Comparison of ENCODE assay signal across 9 cellular contexts in the genomic region with DNA sequence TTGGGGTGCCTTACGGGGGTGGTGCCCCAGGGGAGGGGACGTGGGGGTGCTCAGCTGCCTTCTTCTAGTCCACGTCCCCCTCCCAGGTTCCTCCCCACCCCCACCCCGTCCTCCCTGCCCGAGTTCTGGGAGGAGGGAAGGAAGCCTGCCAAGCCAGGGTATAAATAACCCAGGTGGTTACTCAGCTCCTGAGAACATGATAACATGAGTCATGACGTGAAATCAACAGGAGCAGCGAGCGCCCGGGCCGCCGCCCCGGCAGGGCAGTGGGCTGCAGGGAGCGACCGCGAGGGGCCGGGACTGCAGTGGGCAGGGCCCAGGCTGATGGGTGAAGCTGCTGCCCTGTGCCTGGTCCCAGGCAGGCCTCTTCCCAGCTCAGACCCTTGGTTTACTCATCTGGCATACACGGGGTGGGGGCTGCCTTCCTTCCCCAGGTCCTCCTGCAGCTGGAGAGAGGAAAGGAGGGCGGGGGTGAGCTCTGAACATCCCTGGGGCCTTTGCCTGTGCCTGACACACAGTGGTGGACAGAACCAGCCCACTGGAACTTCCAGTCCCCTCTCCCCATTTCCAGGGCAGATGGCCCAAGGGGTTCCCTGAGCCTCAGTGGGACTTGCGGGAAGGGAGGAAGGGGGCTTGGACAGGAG. TPM values are rescaled to one million over a fixed set of nuclear protein-coding genes. Genes with fewer than 3 reads are reported as not detected.
DNase-seq lines count a peak whose midpoint lies in the region; ATAC-seq lines count a peak whose summit lies in the region.
"Had no signal": no experiment of that assay in that cellular context is flagged by ENCODE, and none has a peak within 500 bp of the region (broad histone marks: within the 10 kb centered on the region; RNA-seq: fewer than 3 reads in every experiment).

No MANE protein-coding gene starts in this region.

- peak; percentile 60 for ATAC-seq in activated CD8-positive, alpha-beta T cell treated with anti-CD3 and anti-CD28 coated beads, Interleukin-2, amount 10 ng/mL, durations not matched to agents 7 days and 5 days
- ATAC-seq in GM21786 (IDR thresholded peaks at IDR 0.05; ENCODE audit: unreplicated experiment) (no peak), HG03460 (IDR thresholded peaks at IDR 0.05; ENCODE audit: unreplicated experiment) (no peak)

- no peak overlapping the region for H3K27ac Mint-ChIP-seq in activated CD8-positive, alpha-beta T cell treated with anti-CD3 and anti-CD28 coated beads, Interleukin-2, amount 10 ng/mL, durations not matched to agents 7 days and 5 days
- H3K27ac Mint-ChIP-seq: memory B cell had no signal

- H3K36me3 Mint-ChIP-seq in activated CD8-positive, alpha-beta T cell treated with anti-CD3 and anti-CD28 coated beads, Interleukin-2, amount 10 ng/mL, durations not matched to agents 7 days and 5 days (ENCODE audit: low read depth) = no peaks in the 10 kb centered on the region
- H3K36me3 Mint-ChIP-seq: memory B cell had no signal

- H3K27me3 Mint-ChIP-seq in activated CD8-positive, alpha-beta T cell treated with anti-CD3 and anti-CD28 coated beads, Interleukin-2, amount 10 ng/mL, durations not matched to agents 7 days and 5 days (ENCODE audit: low read depth) = peaks cover 23% of the 10 kb centered on the region

- H3K4me1 Mint-ChIP-seq in activated CD8-positive, alpha-beta T cell treated with anti-CD3 and anti-CD28 coated beads, Interleukin-2, amount 10 ng/mL, durations not matched to agents 7 days and 5 days (ENCODE audit: low read depth) = peaks cover 33% of the 10 kb centered on the region

- H3K4me3 Mint-ChIP-seq in activated CD8-positive, alpha-beta T cell treated with anti-CD3 and anti-CD28 coated beads, Interleukin-2, amount 10 ng/mL, durations not matched to agents 7 days and 5 days = no peak overlapping the region
- H3K4me3 Mint-ChIP-seq: memory B cell had no signal

- CTCF ChIA-PET in activated CD8-positive, alpha-beta T cell treated with anti-CD3 and anti-CD28 coated beads, Interleukin-2, amount 10 ng/mL, durations not matched to agents 7 days and 5 days (lab: Charles Lee) = interaction anchor here (1.3 to 1.8 kb wide), 3 partner anchors 18 to 83 kb away, joined by 5 to 9 read pairs (median 5); no protein-coding TSS in a partner anchor

- POLR2A ChIA-PET in activated CD8-positive, alpha-beta T cell treated with anti-CD3 and anti-CD28 coated beads, Interleukin-2, amount 10 ng/mL, durations not matched to agents 7 days and 5 days (lab: Charles Lee) = interaction anchor here (1.0 kb wide), 2 partner anchors 13 to 66 kb away, joined by 5 to 6 read pairs; a partner anchor contains a TSS

- no peaks in the 10 kb centered on the region for H3K9me3 Mint-ChIP-seq in activated CD8-positive, alpha-beta T cell treated with anti-CD3 and anti-CD28 coated beads, Interleukin-2, amount 10 ng/mL, durations not matched to agents 7 days and 5 days (ENCODE audit: insufficient read depth)
- H3K9me3 Mint-ChIP-seq: memory B cell had no signal

- DNase-seq in COLO829 (ENCODE audit: low spot score) = peak; percentile 66
- peak; percentile 58 for DNase-seq in HT-29 (ENCODE audit: low spot score)
- DNase-seq in activated CD8-positive, alpha-beta T cell treated with anti-CD3 and anti-CD28 coated beads, Interleukin-2, amount 10 ng/mL, durations not matched to agents 7 days and 5 days = peak; percentile 46
- DNase-seq in fibroblast of the conjunctiva (ENCODE audit: low read depth) = peak; percentile 39
- peak; percentile 93 for DNase-seq in renal cortical epithelial cell (ENCODE audit: low read depth)
- DNase-seq in mesenteric fat pad (ENCODE audit: low spot score) = no peak

RNA-seq across cellular contexts. Expression of a gene that starts 8.8 kb away (rescaled TPM):
- total RNA-seq in HT-29 (2014; rRNA removed; shearing (Covaris generic)) = 12.4 and 16.6 TPM in 2 replicates
- under 1 TPM; 0.18 to 0.34 TPM for total RNA-seq in activated CD8-positive, alpha-beta T cell treated with anti-CD3 and anti-CD28 coated beads, Interleukin-2, amount 10 ng/mL, durations not matched to agents 7 days and 5 days
- 63.6 and 66.9 TPM in 2 replicates for total RNA-seq in renal cortical epithelial cell
- 38.0 TPM for total RNA-seq in mesenteric fat pad
